In the genomic region with DNA sequence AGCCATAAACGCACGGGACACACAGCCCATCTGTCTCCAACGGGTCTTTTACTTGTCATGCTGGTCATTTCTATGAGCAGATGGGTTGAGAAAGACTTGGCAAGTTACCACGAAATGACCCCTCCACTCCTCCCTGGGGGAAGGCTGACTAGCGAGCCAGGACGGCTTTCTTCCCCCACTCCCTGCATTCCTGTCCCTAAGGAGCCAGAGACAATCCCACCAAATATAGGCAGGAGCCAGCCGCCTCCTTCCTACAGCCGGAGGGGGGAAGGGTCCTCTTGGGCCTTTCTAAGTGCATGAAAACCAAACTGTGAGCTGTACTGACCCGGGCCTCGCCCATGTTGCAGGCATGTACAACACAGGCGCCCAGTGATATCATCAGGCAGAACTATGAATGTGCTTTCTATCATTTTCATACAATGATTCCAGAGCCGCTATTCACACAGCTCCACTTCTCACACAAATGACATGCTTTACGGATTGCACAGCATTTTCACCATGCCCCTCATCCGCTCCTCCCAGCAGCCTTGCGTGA, we compare ENCODE assay signal across 11 cellular contexts. TPM values are rescaled to one million over a fixed set of nuclear protein-coding genes. Genes with fewer than 3 reads are reported as not detected.
DNase-seq lines count a peak whose midpoint lies in the region; ATAC-seq and TF ChIP-seq lines count a peak whose summit lies in the region.
"Had no signal": no experiment of that assay in that cellular context is flagged by ENCODE, and none has a peak within 500 bp of the region (broad histone marks: within the 10 kb centered on the region; RNA-seq: fewer than 3 reads in every experiment).

No MANE protein-coding gene starts in this region.

- H3K27me3 Mint-ChIP-seq in glutamatergic neuron (ENCODE audit: unreplicated experiment): peaks cover 21% of the 10 kb centered on the region
- no peaks in the 10 kb centered on the region for H3K27me3 Mint-ChIP-seq in Calu3 (ENCODE audit: unreplicated experiment)
- H3K27me3 Mint-ChIP-seq: central memory CD8-positive, alpha-beta T cell had no signal

- peaks cover 18 to 47% (median 32%) of the 10 kb centered on the region in 10 experiments for H3K4me1 ChIP-seq in BLaER1 treated with 17β-estradiol and CSF1 and Interleukin-3, amounts not matched to agents 10 nM and 100 nM
- peaks cover 11 to 19% of the 10 kb centered on the region in 2 experiments for H3K4me1 ChIP-seq in trophoblast cell (ENCODE audit: control insufficient read depth in 1 of 2, insufficient read depth in 2 of 2, low read length in 2 of 2)

- intact Hi-C loops in Calu3 (cut with micrococcal nuclease; ENCODE audit: unreplicated experiment): no loop called here

- peaks cover 9% of the 10 kb centered on the region for H3K79me1 ChIP-seq in trophoblast cell (ENCODE audit: low read length)

- H3K18ac ChIP-seq in trophoblast cell (ENCODE audit: low read length): peak overlapping the region; percentile 54

- H3K4me3 Mint-ChIP-seq in glutamatergic neuron (ENCODE audit: unreplicated experiment): peak overlapping the region; percentile 90
- no peak overlapping the region for H3K4me3 Mint-ChIP-seq in Calu3 (ENCODE audit: low read depth, unreplicated experiment)
- H3K4me3 Mint-ChIP-seq: central memory CD8-positive, alpha-beta T cell; T-helper 2 cell treated with Interferon-gamma antibody and Interleukin-4, amounts not matched to agents 5 μg/mL and 100 μg/mL, for 36 hours had no signal

- H2AK5ac ChIP-seq in trophoblast cell (ENCODE audit: low read length): peak overlapping the region; percentile 80

- H3K9me3 Mint-ChIP-seq in glutamatergic neuron (ENCODE audit: unreplicated experiment): peaks cover 42% of the 10 kb centered on the region
- no peaks in the 10 kb centered on the region for H3K9me3 Mint-ChIP-seq in Calu3 (ENCODE audit: low read depth, unreplicated experiment)
- H3K9me3 Mint-ChIP-seq: central memory CD8-positive, alpha-beta T cell; T-helper 2 cell treated with Interferon-gamma antibody and Interleukin-4, amounts not matched to agents 5 μg/mL and 100 μg/mL, for 36 hours had no signal

- no TSS peak for BruUV-seq in Calu3 (replicated peaks; lab: Mats Ljungman, UMichigan)

- ATAC-seq in HG03457 (IDR thresholded peaks at IDR 0.05; ENCODE audit: unreplicated experiment): no peak

- no peak overlapping the region for H4K12ac ChIP-seq in trophoblast cell (ENCODE audit: low read depth, low read length)

- no peaks in the 10 kb centered on the region for H3K36me3 ChIP-seq in BLaER1 treated with 17β-estradiol and CSF1 and Interleukin-3, amounts not matched to agents 10 nM and 100 nM
- H3K36me3 ChIP-seq in WERI-Rb-1 (no peaks in the 10 kb centered on the region), trophoblast cell (ENCODE audit: control insufficient read depth in 1 of 2, insufficient read depth in 2 of 2, low read length in 2 of 2) (no peaks in the 10 kb centered on the region)

- H3K27me3 ChIP-seq in BLaER1 treated with 17β-estradiol and CSF1 and Interleukin-3, amounts not matched to agents 10 nM and 100 nM: no peaks in the 10 kb centered on the region
- no peaks in the 10 kb centered on the region for H3K27me3 ChIP-seq in WERI-Rb-1 (ENCODE audit: insufficient read depth, low read depth, severe bottlenecking)
- no peaks in the 10 kb centered on the region for H3K27me3 ChIP-seq in trophoblast cell (ENCODE audit: insufficient read depth, low read length)

- H3K79me2 ChIP-seq in trophoblast cell (ENCODE audit: control insufficient read depth, insufficient read depth, low read length, poor library complexity): peaks cover 9% of the 10 kb centered on the region

- no peak overlapping the region for H2AFZ ChIP-seq in trophoblast cell (ENCODE audit: insufficient read depth, low read length, poor library complexity)

- peak overlapping the region; percentile 81 for H2BK5ac ChIP-seq in trophoblast cell (ENCODE audit: low read depth, low read length, poor library complexity)

- no peak overlapping the region for H3K4me3 ChIP-seq in BLaER1 treated with 17β-estradiol and CSF1 and Interleukin-3, amounts not matched to agents 10 nM and 100 nM
- peak overlapping the region; percentile 20 for H3K4me3 ChIP-seq in WERI-Rb-1 (ENCODE audit: low read depth, low read length)
- H3K4me3 ChIP-seq in trophoblast cell (ENCODE audit: low read depth, low read length): no peak overlapping the region

- CTCF ChIA-PET in Calu3 (lab: Charles Lee): interaction anchor here (0.7 kb wide), 1 partner anchor 50 kb away, joined by 3 read pairs; no protein-coding TSS in a partner anchor

- peak overlapping the region; percentile 81 for H3K4ac ChIP-seq in trophoblast cell (ENCODE audit: low read depth, low read length)

- H3K9ac ChIP-seq in BLaER1 treated with 17β-estradiol and CSF1 and Interleukin-3, amounts not matched to agents 10 nM and 100 nM: no peak overlapping the region
- H3K9ac ChIP-seq in trophoblast cell (ENCODE audit: low read length): no peak overlapping the region

- peaks cover 0 to 9% (median 0%) of the 10 kb centered on the region in 11 experiments; a peak in 1 of 22 replicates for H3K9me3 ChIP-seq in BLaER1 treated with 17β-estradiol and CSF1 and Interleukin-3, amounts not matched to agents 10 nM and 100 nM (replicated peaks in 1 of 11)
- H3K9me3 ChIP-seq in WERI-Rb-1 (ENCODE audit: severe bottlenecking) (no peaks in the 10 kb centered on the region), trophoblast cell (ENCODE audit: insufficient read depth, low read depth, low read length) (no peaks in the 10 kb centered on the region)

- no peak for TF ChIP-seq CTCF in WERI-Rb-1 (IDR thresholded peaks at IDR 0.05; ENCODE audit: low read depth, low read length)
- TF ChIP-seq CTCF in glutamatergic neuron (IDR thresholded peaks at IDR 0.05; ENCODE audit: partially characterized antibody, unreplicated experiment): no peak
- TF ChIP-seq CTCF in Calu3 (IDR thresholded peaks at IDR 0.05; ENCODE audit: unreplicated experiment): no peak

- peak overlapping the region; percentile 77 for H4K8ac ChIP-seq in trophoblast cell (ENCODE audit: low read depth, low read length)

- no peak overlapping the region for H3K27ac ChIP-seq in BLaER1 treated with 17β-estradiol and CSF1 and Interleukin-3, amounts not matched to agents 10 nM and 100 nM
- H3K27ac ChIP-seq in WERI-Rb-1 (peak overlapping the region; percentile 92), trophoblast cell (ENCODE audit: low read depth, low read length) (peak overlapping the region; percentile 82)

- DNase-seq in WERI-Rb-1 (peak; percentile 94), glutamatergic neuron (peak; percentile 81), trophoblast cell (peak; percentile 69 to 72), DMS79 (lab: John Stamatoyannopoulos, UW) (no peak), NCI-H1092 (lab: John Stamatoyannopoulos, UW) (no peak), Calu3 (no peak)
- DNase-seq: KG1 had no signal

- H2BK12ac ChIP-seq in trophoblast cell (ENCODE audit: low read length): peak overlapping the region; percentile 94

- H3K27ac Mint-ChIP-seq in glutamatergic neuron (ENCODE audit: unreplicated experiment): peak overlapping the region; percentile 99
- no peak overlapping the region for H3K27ac Mint-ChIP-seq in Calu3 (ENCODE audit: unreplicated experiment)
- H3K27ac Mint-ChIP-seq: T-helper 2 cell treated with Interferon-gamma antibody and Interleukin-4, amounts not matched to agents 5 μg/mL and 100 μg/mL, for 36 hours had no signal

- WGBS in trophoblast cell (ENCODE audit: extremely low coverage, insufficient coverage, insufficient read length): no CpG with 5 or more reads among the region's 15 CpGs

- peak overlapping the region; percentile 85 for H3K14ac ChIP-seq in trophoblast cell (ENCODE audit: low read length)

- H2BK120ac ChIP-seq in trophoblast cell (ENCODE audit: insufficient read depth, low read length, poor library complexity): peak overlapping the region; percentile 76

- H3K4me1 Mint-ChIP-seq in glutamatergic neuron (ENCODE audit: low read depth, unreplicated experiment) (peaks cover 77% of the 10 kb centered on the region), Calu3 (ENCODE audit: low read depth, unreplicated experiment) (peaks cover 40% of the 10 kb centered on the region)

- no peaks in the 10 kb centered on the region for H3K36me3 Mint-ChIP-seq in glutamatergic neuron (ENCODE audit: unreplicated experiment)
- peaks cover 3% of the 10 kb centered on the region for H3K36me3 Mint-ChIP-seq in Calu3 (ENCODE audit: insufficient read depth, unreplicated experiment)

- peak overlapping the region; percentile 49 for H4K91ac ChIP-seq in trophoblast cell (ENCODE audit: low read depth, low read length)

- H4K20me1 ChIP-seq in BLaER1 treated with 17β-estradiol and CSF1 and Interleukin-3, amounts not matched to agents 10 nM and 100 nM: peaks cover 0 to 52% (median 0%) of the 10 kb centered on the region in 11 experiments; a peak in 7 of 22 replicates

- no peak overlapping the region for H3K23ac ChIP-seq in trophoblast cell (ENCODE audit: low read length)

- H3K4me2 ChIP-seq in BLaER1 treated with 17β-estradiol and CSF1 and Interleukin-3, amounts not matched to agents 10 nM and 100 nM: peak overlapping the region; percentile 16 to 68 (median 39); a peak in 18 of 22 replicates
- peak overlapping the region; percentile 32 for H3K4me2 ChIP-seq in trophoblast cell (ENCODE audit: low read length)

RNA-seq across cellular contexts. Expression of a gene that starts 28.6 kb away (rescaled TPM):
- total RNA-seq in glutamatergic neuron (ENCODE audit: unreplicated experiment) (528 TPM), Calu3 (2022) (37.9 and 40.1 TPM in 2 replicates)
- 14.8 and 15.5 TPM in 2 replicates for polyA plus RNA-seq in trophoblast cell (2013)

Comparison
In these comparisons a context has a peak if more than half of its experiments do, and no peak if none do; other contexts are left out.
1. H3K27ac ChIP-seq: peak in WERI-Rb-1 (single experiment) and trophoblast cell (single experiment); none in BLaER1 treated with 17β-estradiol and CSF1 and Interleukin-3, amounts not matched to agents 10 nM and 100 nM (0 of 11).
2. DNase-seq: peak in WERI-Rb-1 (single experiment), glutamatergic neuron (single experiment) and trophoblast cell (2 of 2); none in DMS79 (single experiment), NCI-H1092 (single experiment) and Calu3 (single experiment).
3. RNA of a gene that starts 28.6 kb away (total RNA-seq): 528 TPM in glutamatergic neuron (single experiment); 37.9 to 40.1 TPM in Calu3; every median in the first group is over 10 times any median in the second.